Comparison of ENCODE assay signal across 8 cellular contexts in the genomic region with DNA sequence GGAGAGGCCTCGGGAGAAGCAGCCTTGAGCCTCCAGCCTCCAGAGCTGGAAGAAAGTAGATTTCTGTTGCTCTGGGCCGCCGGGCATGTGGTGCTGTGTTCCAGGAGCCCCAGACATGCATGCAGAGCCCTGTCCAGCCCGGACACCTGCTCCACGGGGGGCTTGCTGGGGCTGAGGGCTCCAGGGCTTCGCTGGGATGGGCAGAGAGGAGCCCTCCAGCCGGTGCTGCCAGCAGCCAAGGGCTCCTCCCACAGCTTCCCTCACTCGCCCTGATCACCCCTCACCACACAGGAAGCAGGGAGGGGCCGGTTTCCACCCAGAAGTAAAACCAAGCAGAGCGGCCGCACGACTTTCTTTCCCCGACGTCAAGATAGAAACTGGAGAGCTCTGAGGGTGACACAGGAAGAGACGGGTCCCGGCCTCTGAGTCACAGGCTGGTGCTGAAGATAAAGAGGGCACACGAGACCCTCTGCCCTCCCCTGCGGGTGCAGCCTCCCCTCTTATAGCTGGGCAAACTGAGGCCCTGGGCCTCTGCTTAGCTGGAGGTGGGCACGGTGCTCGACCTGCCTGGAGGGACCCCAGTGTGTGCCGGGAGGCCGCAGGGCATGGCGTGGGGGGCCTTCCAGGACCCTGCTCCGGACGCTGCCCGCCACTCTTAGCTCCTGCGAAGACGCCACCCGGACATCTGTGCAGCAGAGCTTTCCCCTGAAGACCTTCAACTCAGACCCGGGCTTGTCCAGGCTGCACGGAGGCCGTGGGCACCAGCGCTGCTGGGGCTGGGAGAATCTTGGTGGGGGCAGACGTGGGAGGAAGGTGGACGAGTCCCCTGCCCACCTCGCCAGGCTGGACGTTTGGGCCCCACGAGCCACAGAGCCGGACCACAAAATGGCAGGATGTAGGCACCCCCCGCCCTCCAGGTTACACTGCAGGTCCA. TPM values are rescaled to one million over a fixed set of nuclear protein-coding genes. Genes with fewer than 3 reads are reported as not detected.
A peak's percentile ranks its signal among the peaks of the same experiment; 100 is the strongest.
DNase-seq lines count a peak whose midpoint lies in the region; ATAC-seq and TF ChIP-seq lines count a peak whose summit lies in the region.

No MANE protein-coding gene starts in this region.

- peak overlapping the region; percentile 85 for H3K4me2 ChIP-seq in DOHH2 (ENCODE audit: low read length)

- TF ChIP-seq CTCF in DOHH2 (IDR thresholded peaks at IDR 0.05; ENCODE audit: low read depth, low read length, poor library complexity, severe bottlenecking) (no peak), activated B cell treated with CpG ODN at 0.5 μM for 24 hours (IDR thresholded peaks at IDR 0.05) (no peak), choroid plexus epithelial cell (conservative IDR thresholded peaks at IDR 0.05; ENCODE audit: low read depth, low read length) (no peak)

- H3K36me3 Mint-ChIP-seq in activated B cell treated with CpG ODN at 0.5 μM for 24 hours (ENCODE audit: low read depth): no peaks in the 10 kb centered on the region

- H3K9me3 ChIP-seq in DOHH2 (ENCODE audit: control insufficient read depth, insufficient read depth, low read length) (no peaks in the 10 kb centered on the region), mucosa of rectum (ENCODE audit: control insufficient read depth in 2 of 2, low read length in 2 of 2) (no peaks in the 10 kb centered on the region)

- POLR2A ChIA-PET in activated B cell treated with CpG ODN at 0.5 μM for 24 hours (lab: Charles Lee): interaction anchor here (0.5 to 2.9 kb wide), 11 partner anchors 8 to 111 kb away, joined by 3 to 28 read pairs (median 4); a partner anchor contains a TSS

- H3K27ac ChIP-seq in DOHH2 (ENCODE audit: low read depth, low read length): peak overlapping the region; percentile 14; the same call in 1 of the 2 replicates
- H3K27ac ChIP-seq in mucosa of rectum (ENCODE audit: low read depth in 2 of 2, low read length in 2 of 2): peak overlapping the region; percentile 97 to 98

- CTCF ChIA-PET in activated B cell treated with CpG ODN at 0.5 μM for 24 hours (lab: Charles Lee): interaction anchor here (1.0 to 1.3 kb wide), 3 partner anchors 13 to 70 kb away, joined by 3 to 6 read pairs (median 4); no protein-coding TSS in a partner anchor

- H3K36me3 ChIP-seq in DOHH2 (ENCODE audit: control insufficient read depth, low read length): no peaks in the 10 kb centered on the region
- no peaks in the 10 kb centered on the region for H3K36me3 ChIP-seq in mucosa of rectum (ENCODE audit: control insufficient read depth in 2 of 2, insufficient read depth in 2 of 2, low read length in 2 of 2)

- peaks cover 28% of the 10 kb centered on the region for H3K4me1 ChIP-seq in DOHH2 (ENCODE audit: control insufficient read depth, low read length)
- peaks cover 67 to 68% of the 10 kb centered on the region in 2 donors for H3K4me1 ChIP-seq in mucosa of rectum (ENCODE audit: control insufficient read depth in 2 of 2, insufficient read depth in 2 of 2, low read length in 2 of 2)

- H3K4me3 ChIP-seq in DOHH2 (ENCODE audit: low read length) (peak overlapping the region; percentile 64), choroid plexus epithelial cell (ENCODE audit: low read depth, low read length) (no peak overlapping the region), mucosa of rectum (ENCODE audit: low read length in 2 of 2) (peak overlapping the region; percentile 31 to 61)

- DNase-seq in HUDEP-2 (lab: John Stamatoyannopoulos, UW; ENCODE audit: unreplicated experiment in 76 of 76) (peak in 71 of 76 experiments; percentile 29 to 85 (median 71)), activated B cell treated with CpG ODN at 0.5 μM for 24 hours (peak; percentile 72), choroid plexus epithelial cell (ENCODE audit: low read depth) (peak; percentile 34), HuH-7.5 (ENCODE audit: low spot score) (no peak)
- peak; percentile 94 for DNase-seq in stimulated activated naive CD4-positive, alpha-beta T cell treated with Interleukin-2 at 50 U/mL for 16 hours (lab: John Stamatoyannopoulos, UW)

- no peaks in the 10 kb centered on the region for H3K27me3 Mint-ChIP-seq in activated B cell treated with CpG ODN at 0.5 μM for 24 hours

- H3K9ac ChIP-seq in mucosa of rectum (ENCODE audit: low read depth in 1 of 2, low read length in 2 of 2): peak overlapping the region; percentile 74 to 92

- H3K9me2 ChIP-seq in DOHH2 (replicated peaks; ENCODE audit: control insufficient read depth, low read length): no peaks in the 10 kb centered on the region

- H3K4me1 Mint-ChIP-seq in activated B cell treated with CpG ODN at 0.5 μM for 24 hours: peaks cover 42% of the 10 kb centered on the region

- H3K27me3 ChIP-seq in DOHH2 (ENCODE audit: control insufficient read depth, low read length) (peaks cover 72% of the 10 kb centered on the region), mucosa of rectum (ENCODE audit: control insufficient read depth in 2 of 2, insufficient read depth in 2 of 2, low read length in 2 of 2) (no peaks in the 10 kb centered on the region)

- ATAC-seq in GM21367 (IDR thresholded peaks at IDR 0.05; ENCODE audit: unreplicated experiment): peak; percentile 66
- ATAC-seq in activated B cell treated with CpG ODN at 0.5 μM for 24 hours (ENCODE audit: low read depth): peak; percentile 85

- intact Hi-C loops in activated B cell treated with CpG ODN at 0.5 μM for 24 hours (cut with micrococcal nuclease): loop anchor here (1.0 to 5.0 kb wide), 10 partner anchors 13 to 239 kb away; a partner anchor contains a TSS

- H3F3A ChIP-seq in DOHH2 (ENCODE audit: control insufficient read depth, insufficient read depth): no peaks in the 10 kb centered on the region; the same call in 1 of the 2 replicates

- peak overlapping the region; percentile 84 for H3K27ac Mint-ChIP-seq in activated B cell treated with CpG ODN at 0.5 μM for 24 hours

- no peaks in the 10 kb centered on the region for H3K79me2 ChIP-seq in DOHH2 (ENCODE audit: control insufficient read depth, low read length)

- peak overlapping the region; percentile 77 for H3K4me3 Mint-ChIP-seq in activated B cell treated with CpG ODN at 0.5 μM for 24 hours

- no peaks in the 10 kb centered on the region for H4K20me1 ChIP-seq in DOHH2 (ENCODE audit: control insufficient read depth, insufficient read depth, low read depth, low read length)

- no peaks in the 10 kb centered on the region for H3K9me3 Mint-ChIP-seq in activated B cell treated with CpG ODN at 0.5 μM for 24 hours

RNA-seq across cellular contexts. Expression of a gene that starts 31.1 kb away (rescaled TPM):
- 9.4 and 11.9 TPM in 2 replicates for total RNA-seq in activated B cell treated with CpG ODN at 0.5 μM for 24 hours

RNA-seq across cellular contexts. Expression of a gene that starts 47.0 kb away (rescaled TPM):
- total RNA-seq in activated B cell treated with CpG ODN at 0.5 μM for 24 hours: 40.5 and 41.4 TPM in 2 replicates

RNA-seq across cellular contexts. Expression of a gene that starts 52.0 kb away (rescaled TPM):
- total RNA-seq in activated B cell treated with CpG ODN at 0.5 μM for 24 hours: 21.2 and 24.5 TPM in 2 replicates

RNA-seq across cellular contexts. Expression of a gene that starts 59.6 kb away (rescaled TPM):
- total RNA-seq in activated B cell treated with CpG ODN at 0.5 μM for 24 hours: not detected in 2 replicates
